ENCODE assay signal across 8 cellular contexts in genomic region chr6:3455121-3455489, GRCh38. TPM values are rescaled to one million over a fixed set of nuclear protein-coding genes. Genes with fewer than 3 reads are reported as not detected.
DNase-seq lines count a peak whose midpoint lies in the region; ATAC-seq, FAIRE-seq and TF ChIP-seq lines count a peak whose summit lies in the region.

No MANE protein-coding gene starts in this region.

- H2AFZ ChIP-seq in ACC112 (ENCODE audit: low read length, unreplicated experiment), result no peak overlapping the region

- TF ChIP-seq CTCF in bronchial epithelial cell (IDR thresholded peaks at IDR 0.05; ENCODE audit: insufficient read depth, low read length, severe bottlenecking), result no peak

- TF ChIP-seq POLR2A in GM18505 (IDR thresholded peaks at IDR 0.05; ENCODE audit: borderline replicate concordance, extremely low read depth, insufficient read depth, insufficient read length) (no peak), GM12892 (IDR thresholded peaks at IDR 0.05; ENCODE audit: low read depth, low read length) (no peak)

- H3K4me3 ChIP-seq in ACC112 (ENCODE audit: low read depth, low read length) (peak overlapping the region; percentile 95), bronchial epithelial cell (ENCODE audit: low read depth, low read length) (peak overlapping the region; percentile 69)

- no peaks in the 10 kb centered on the region for H3K27me3 ChIP-seq in ACC112 (ENCODE audit: insufficient read depth, low read length)
- no peaks in the 10 kb centered on the region for H3K27me3 ChIP-seq in bronchial epithelial cell (ENCODE audit: control insufficient read depth, insufficient read depth, low read length)

- H3K36me3 ChIP-seq in ACC112 (ENCODE audit: insufficient read depth, low read length) (no peaks in the 10 kb centered on the region), bronchial epithelial cell (ENCODE audit: control insufficient read depth, insufficient read depth, low read length) (no peaks in the 10 kb centered on the region)

- no peak overlapping the region for H3K27ac ChIP-seq in ACC112 (ENCODE audit: low read depth, low read length)

- no peak for ATAC-seq in GM18505 (IDR thresholded peaks at IDR 0.05; ENCODE audit: unreplicated experiment)
- ATAC-seq in GM21526 (IDR thresholded peaks at IDR 0.05; ENCODE audit: low FRiP score, unreplicated experiment), result no peak

- FAIRE-seq in bronchial epithelial cell (lab: Jason Lieb, UNC) (no peak), GM12892 (lab: Jason Lieb, UNC) (no peak)

- peaks cover 37% of the 10 kb centered on the region for H3K79me2 ChIP-seq in ACC112 (ENCODE audit: control insufficient read depth, insufficient read depth, low read length, unreplicated experiment)

- DNase-seq in NCI-H69 (lab: John Stamatoyannopoulos, UW) (peak; percentile 67), bronchial epithelial cell (ENCODE audit: low read depth) (peak; percentile 50), midbrain (lab: John Stamatoyannopoulos, UW) (peak; percentile 51), germinal center (ENCODE audit: low spot score) (no peak), GM12892 (ENCODE audit: insufficient read length) (no peak)

- H3K4me1 ChIP-seq in ACC112 (ENCODE audit: control insufficient read depth, insufficient read depth, low read length, unreplicated experiment), result peaks cover 17% of the 10 kb centered on the region

RNA-seq across cellular contexts. Expression of gene SLC22A23, which starts 1.7 kb away (rescaled TPM):
- total RNA-seq in bronchial epithelial cell, result 18.7 and 20.6 TPM in 2 replicates
- 0.87 TPM for polyA plus RNA-seq in GM12892 (2012; ENCODE audit: missing spikeins)

Comparison
In these comparisons a context has a peak if more than half of its experiments do, and no peak if none do; other contexts are left out.
1. DNase-seq: peak in NCI-H69 (single experiment), bronchial epithelial cell (single experiment) and midbrain (single experiment); none in germinal center (single experiment) and GM12892 (single experiment).